25 cellular contexts compared by ENCODE assay signal in the genomic region with DNA sequence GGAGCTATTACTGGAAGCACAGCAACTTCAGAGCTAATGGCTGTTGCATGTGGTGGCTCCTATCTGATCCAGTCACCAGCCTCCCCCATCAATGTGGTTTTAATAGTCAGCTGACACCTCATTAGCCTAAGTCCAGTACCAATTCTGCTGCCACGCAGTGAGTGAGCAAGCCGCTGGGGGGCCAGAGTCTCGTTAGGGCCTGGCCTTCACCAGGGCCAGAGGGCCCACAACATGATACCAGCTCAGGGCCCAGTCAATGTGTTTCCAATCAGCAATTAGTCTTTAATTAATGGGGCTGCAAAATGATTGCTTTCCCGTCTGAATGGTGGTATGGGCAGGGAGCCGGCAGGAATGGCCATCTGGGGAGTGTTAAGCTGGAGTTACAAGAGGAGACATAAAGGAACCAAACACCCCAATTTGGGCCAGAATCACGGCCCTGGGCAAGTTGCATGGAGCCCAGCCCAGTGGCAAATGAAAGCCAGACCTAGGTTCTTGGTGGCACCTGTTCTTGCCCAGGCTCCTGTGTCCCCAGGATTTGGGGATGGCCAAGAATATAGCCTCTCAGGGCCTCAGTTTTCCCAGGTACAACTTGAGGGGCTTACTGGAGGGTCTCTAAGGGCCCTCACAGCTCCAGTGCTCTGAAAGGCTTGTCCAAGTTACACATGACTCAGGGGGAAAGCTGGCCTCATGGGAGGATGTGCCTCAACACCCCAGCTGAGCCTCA.
DNase-seq lines count a peak whose midpoint lies in the region; ATAC-seq and TF ChIP-seq lines count a peak whose summit lies in the region.
"Had no signal": no experiment of that assay in that cellular context is flagged by ENCODE, and none has a peak within 500 bp of the region (broad histone marks: within the 10 kb centered on the region; RNA-seq: fewer than 3 reads in every experiment).

No MANE protein-coding gene starts in this region.

- no peak overlapping the region for H3K23ac ChIP-seq in mesendoderm (ENCODE audit: low read length)

- DNase-seq in AG08396 (ENCODE audit: low spot score) (peak; percentile 3), GM13976 (ENCODE audit: low spot score) (peak; percentile 5), hepatic stellate cell (ENCODE audit: low spot score) (peak; percentile 1), glomerular visceral epithelial cell (ENCODE audit: extremely low spot score) (no peak), G401 (ENCODE audit: low spot score) (no peak), mesendoderm (no peak), HUDEP-2 (lab: John Stamatoyannopoulos, UW; ENCODE audit: unreplicated experiment in 76 of 76) (no peak)
- DNase-seq: activated CD4-positive, alpha-beta T cell treated with anti-CD3 and anti-CD28 coated beads, Interleukin-2, amount 50 U/mL, for 4 hours; activated naive CD4-positive, alpha-beta T cell treated with Interleukin-2 at 50 U/mL for 16 hours; CD8-positive, alpha-beta memory T cell; DMS 273 treated with DMSO at 0.1 percent for 48 hours; immature natural killer cell; NCI-H1092; NCI-H187; NCI-H2171; NCI-H510A; sigmoid colon; stimulated activated CD4-positive, alpha-beta T cell treated with anti-CD3 and anti-CD28 coated beads, Interleukin-4, amount 100 ng/mL, for 1 hour; thyroid gland had no signal

- no peaks in the 10 kb centered on the region for H3K79me1 ChIP-seq in mesendoderm (ENCODE audit: low read length)

- no peak overlapping the region for H4K5ac ChIP-seq in mesendoderm (ENCODE audit: low read length)

- no CpG with 5 or more reads among the region's 6 CpGs for WGBS in mesendoderm (ENCODE audit: extremely low coverage, insufficient coverage, low lambda C conversion rate)

- no peak for TF ChIP-seq CTCF in GM13976 (IDR thresholded peaks at IDR 0.05; ENCODE audit: borderline replicate concordance, control extremely low read depth, extremely low read depth, insufficient read depth, missing control alignments)

- H4K8ac ChIP-seq in mesendoderm (ENCODE audit: low read depth, low read length), result no peak overlapping the region

- H2BK5ac ChIP-seq in mesendoderm (ENCODE audit: low read length), result no peak overlapping the region

- in situ Hi-C loops in GM13976 (cut with MboI; ENCODE audit: low sequenced_read_pairs, unreplicated experiment), result no loop called here
- in situ Hi-C loops in G401 (cut with HindIII; ENCODE audit: low sequenced_read_pairs), result no loop called here

- no peaks in the 10 kb centered on the region for H3K36me3 ChIP-seq in mesendoderm (ENCODE audit: control insufficient read depth, insufficient read depth, low read length)
- H3K36me3 ChIP-seq: sigmoid colon, thyroid gland, vagina had no signal

- no peaks in the 10 kb centered on the region for H3K79me2 ChIP-seq in mesendoderm (ENCODE audit: control insufficient read depth, insufficient read depth, low read length)

- H2BK120ac ChIP-seq in mesendoderm (ENCODE audit: low read depth, low read length), result no peak overlapping the region

- no peak overlapping the region for H3K4me3 ChIP-seq in mesendoderm (ENCODE audit: low read length)
- H3K4me3 ChIP-seq: sigmoid colon, SK-N-MC, thyroid gland, vagina had no signal

- H3K4ac ChIP-seq in mesendoderm (ENCODE audit: low read depth, low read length), result no peak overlapping the region

- H2AK5ac ChIP-seq in mesendoderm (ENCODE audit: low read length), result no peak overlapping the region

- no peaks in the 10 kb centered on the region for H3K27me3 ChIP-seq in mesendoderm (ENCODE audit: insufficient read depth, low read length, poor library complexity)
- H3K27me3 ChIP-seq: sigmoid colon, thyroid gland, vagina had no signal

- ATAC-seq in SK-N-SH treated with all-trans-retinoic acid at 6 μM for 48 hours, result peak; percentile 44; the same call in 2 of the 3 replicates
- ATAC-seq: activated CD4-positive, CD25-positive, alpha-beta regulatory T cell treated with anti-CD3 and anti-CD28 coated beads, Interleukin-2, amount 50 U/mL, for 24 hours; HCT116; left lobe of liver had no signal

- no peak overlapping the region for H3K56ac ChIP-seq in mesendoderm (ENCODE audit: low read length)

- H3K27ac ChIP-seq in mesendoderm (ENCODE audit: low read depth, low read length), result no peak overlapping the region
- H3K27ac ChIP-seq: sigmoid colon, thyroid gland, vagina had no signal

- H2BK15ac ChIP-seq in mesendoderm (replicated peaks; ENCODE audit: low read depth), result no peak overlapping the region

- no peak overlapping the region for H3K18ac ChIP-seq in mesendoderm (ENCODE audit: low read length)

- no peak overlapping the region for H3K4me2 ChIP-seq in mesendoderm (ENCODE audit: low read length)

- H3K4me1 ChIP-seq in mesendoderm (ENCODE audit: control insufficient read depth, low read depth, low read length), result no peaks in the 10 kb centered on the region
- H3K4me1 ChIP-seq: sigmoid colon, thyroid gland, vagina had no signal

- no peak overlapping the region for H3K9ac ChIP-seq in mesendoderm (ENCODE audit: low read length)

TF ChIP-seq in SK-N-SH treated with all-trans-retinoic acid at 6 μM for 48 hours, 23 proteins besides CTCF, POLR2A, EP300 and RAD21:
- TF ChIP-seq ZC3H10 (CRISPR knock-in tag; IDR thresholded peaks at IDR 0.05) (no peak), ISL1 (CRISPR knock-in tag; IDR thresholded peaks at IDR 0.05) (no peak), ZNF8 (CRISPR knock-in tag; IDR thresholded peaks at IDR 0.05) (no peak), TOX (CRISPR knock-in tag; IDR thresholded peaks at IDR 0.05; ENCODE audit: borderline replicate concordance) (no peak), ESRRG (CRISPR knock-in tag; IDR thresholded peaks at IDR 0.05) (no peak), CSDC2 (CRISPR knock-in tag; IDR thresholded peaks at IDR 0.05) (no peak), ARNTL (CRISPR knock-in tag; IDR thresholded peaks at IDR 0.05; ENCODE audit: borderline replicate concordance, low read depth) (no peak), GLIS3 (CRISPR knock-in tag; IDR thresholded peaks at IDR 0.05) (no peak), PPARA (CRISPR knock-in tag; IDR thresholded peaks at IDR 0.05; ENCODE audit: borderline replicate concordance) (no peak), TCF4 (CRISPR knock-in tag; IDR thresholded peaks at IDR 0.05; ENCODE audit: borderline replicate concordance) (peak; percentile 35; the same call in 1 of the 2 replicates), SNAI2 (CRISPR knock-in tag; IDR thresholded peaks at IDR 0.05) (no peak), ZNF565 (CRISPR knock-in tag; conservative IDR thresholded peaks at IDR 0.05; ENCODE audit: low read depth) (no peak), ZFP30 (CRISPR knock-in tag; IDR thresholded peaks at IDR 0.05) (no peak)
- TF ChIP-seq, protein P1, sequence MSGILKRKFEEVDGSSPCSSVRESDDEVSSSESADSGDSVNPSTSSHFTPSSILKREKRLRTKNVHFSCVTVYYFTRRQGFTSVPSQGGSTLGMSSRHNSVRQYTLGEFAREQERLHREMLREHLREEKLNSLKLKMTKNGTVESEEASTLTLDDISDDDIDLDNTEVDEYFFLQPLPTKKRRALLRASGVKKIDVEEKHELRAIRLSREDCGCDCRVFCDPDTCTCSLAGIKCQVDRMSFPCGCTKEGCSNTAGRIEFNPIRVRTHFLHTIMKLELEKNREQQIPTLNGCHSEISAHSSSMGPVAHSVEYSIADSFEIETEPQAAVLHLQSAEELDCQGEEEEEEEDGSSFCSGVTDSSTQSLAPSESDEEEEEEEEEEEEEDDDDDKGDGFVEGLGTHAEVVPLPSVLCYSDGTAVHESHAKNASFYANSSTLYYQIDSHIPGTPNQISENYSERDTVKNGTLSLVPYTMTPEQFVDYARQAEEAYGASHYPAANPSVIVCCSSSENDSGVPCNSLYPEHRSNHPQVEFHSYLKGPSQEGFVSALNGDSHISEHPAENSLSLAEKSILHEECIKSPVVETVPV (CRISPR knock-in tag; IDR thresholded peaks at IDR 0.05), result no peak
- TF ChIP-seq, protein P2, sequence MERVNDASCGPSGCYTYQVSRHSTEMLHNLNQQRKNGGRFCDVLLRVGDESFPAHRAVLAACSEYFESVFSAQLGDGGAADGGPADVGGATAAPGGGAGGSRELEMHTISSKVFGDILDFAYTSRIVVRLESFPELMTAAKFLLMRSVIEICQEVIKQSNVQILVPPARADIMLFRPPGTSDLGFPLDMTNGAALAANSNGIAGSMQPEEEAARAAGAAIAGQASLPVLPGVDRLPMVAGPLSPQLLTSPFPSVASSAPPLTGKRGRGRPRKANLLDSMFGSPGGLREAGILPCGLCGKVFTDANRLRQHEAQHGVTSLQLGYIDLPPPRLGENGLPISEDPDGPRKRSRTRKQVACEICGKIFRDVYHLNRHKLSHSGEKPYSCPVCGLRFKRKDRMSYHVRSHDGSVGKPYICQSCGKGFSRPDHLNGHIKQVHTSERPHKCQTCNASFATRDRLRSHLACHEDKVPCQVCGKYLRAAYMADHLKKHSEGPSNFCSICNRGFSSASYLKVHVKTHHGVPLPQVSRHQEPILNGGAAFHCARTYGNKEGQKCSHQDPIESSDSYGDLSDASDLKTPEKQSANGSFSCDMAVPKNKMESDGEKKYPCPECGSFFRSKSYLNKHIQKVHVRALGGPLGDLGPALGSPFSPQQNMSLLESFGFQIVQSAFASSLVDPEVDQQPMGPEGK (CRISPR knock-in tag; IDR thresholded peaks at IDR 0.05; ENCODE audit: borderline replicate concordance), result no peak
- TF ChIP-seq, protein P3, sequence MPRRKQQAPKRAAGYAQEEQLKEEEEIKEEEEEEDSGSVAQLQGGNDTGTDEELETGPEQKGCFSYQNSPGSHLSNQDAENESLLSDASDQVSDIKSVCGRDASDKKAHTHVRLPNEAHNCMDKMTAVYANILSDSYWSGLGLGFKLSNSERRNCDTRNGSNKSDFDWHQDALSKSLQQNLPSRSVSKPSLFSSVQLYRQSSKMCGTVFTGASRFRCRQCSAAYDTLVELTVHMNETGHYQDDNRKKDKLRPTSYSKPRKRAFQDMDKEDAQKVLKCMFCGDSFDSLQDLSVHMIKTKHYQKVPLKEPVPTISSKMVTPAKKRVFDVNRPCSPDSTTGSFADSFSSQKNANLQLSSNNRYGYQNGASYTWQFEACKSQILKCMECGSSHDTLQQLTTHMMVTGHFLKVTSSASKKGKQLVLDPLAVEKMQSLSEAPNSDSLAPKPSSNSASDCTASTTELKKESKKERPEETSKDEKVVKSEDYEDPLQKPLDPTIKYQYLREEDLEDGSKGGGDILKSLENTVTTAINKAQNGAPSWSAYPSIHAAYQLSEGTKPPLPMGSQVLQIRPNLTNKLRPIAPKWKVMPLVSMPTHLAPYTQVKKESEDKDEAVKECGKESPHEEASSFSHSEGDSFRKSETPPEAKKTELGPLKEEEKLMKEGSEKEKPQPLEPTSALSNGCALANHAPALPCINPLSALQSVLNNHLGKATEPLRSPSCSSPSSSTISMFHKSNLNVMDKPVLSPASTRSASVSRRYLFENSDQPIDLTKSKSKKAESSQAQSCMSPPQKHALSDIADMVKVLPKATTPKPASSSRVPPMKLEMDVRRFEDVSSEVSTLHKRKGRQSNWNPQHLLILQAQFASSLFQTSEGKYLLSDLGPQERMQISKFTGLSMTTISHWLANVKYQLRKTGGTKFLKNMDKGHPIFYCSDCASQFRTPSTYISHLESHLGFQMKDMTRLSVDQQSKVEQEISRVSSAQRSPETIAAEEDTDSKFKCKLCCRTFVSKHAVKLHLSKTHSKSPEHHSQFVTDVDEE (CRISPR knock-in tag; IDR thresholded peaks at IDR 0.05), result 0 out of 2 replicates have a peak, but pooled peaks have one; percentile 40
TF ChIP-seq in SK-N-SH treated with all-trans-retinoic acid at 6 μM for 48 hours: peak in this region for 2.

Comparison
In these comparisons a context has a peak if more than half of its experiments do, and no peak if none do; other contexts are left out.
1. DNase-seq: peak in AG08396 (single experiment), GM13976 (single experiment) and hepatic stellate cell (single experiment); none in glomerular visceral epithelial cell (single experiment), G401 (single experiment), mesendoderm (single experiment) and HUDEP-2 (0 of 76).